Comparison of ENCODE assay signal across 9 cellular contexts in genomic region chr16:87608400-87608985, GRCh38. TPM values are rescaled to one million over a fixed set of nuclear protein-coding genes. Genes with fewer than 3 reads are reported as not detected.
DNase-seq lines count a peak whose midpoint lies in the region; ATAC-seq and TF ChIP-seq lines count a peak whose summit lies in the region.
"Had no signal": no experiment of that assay in that cellular context is flagged by ENCODE, and none has a peak within 500 bp of the region (broad histone marks: within the 10 kb centered on the region; RNA-seq: fewer than 3 reads in every experiment).

No MANE protein-coding gene starts in this region.

- no peak overlapping the region for H3K4me3 Mint-ChIP-seq in activated CD4-positive, alpha-beta T cell treated with anti-CD3 and anti-CD28 coated beads, Interleukin-2, amount 10 ng/mL, durations not matched to agents 7 days and 5 days
- H3K4me3 Mint-ChIP-seq in progenitor cell of endocrine pancreas (ENCODE audit: low read depth): no peak overlapping the region

- no peaks in the 10 kb centered on the region for H3K36me3 ChIP-seq in fibroblast of lung (ENCODE audit: control insufficient read depth, insufficient read depth, low read length)

- TF ChIP-seq CTCF in fibroblast of lung (conservative IDR thresholded peaks at IDR 0.05 in 1 of 2, IDR thresholded peaks at IDR 0.05 in 1 of 2; ENCODE audit: low read depth in 1 of 2, low read length in 2 of 2) (no peak), progenitor cell of endocrine pancreas (IDR thresholded peaks at IDR 0.05; ENCODE audit: unreplicated experiment) (no peak)

- H3K4me2 ChIP-seq in fibroblast of lung (ENCODE audit: extremely low read depth, insufficient read depth, low read length): no peak overlapping the region

- H3K27me3 Mint-ChIP-seq in activated CD4-positive, alpha-beta T cell treated with anti-CD3 and anti-CD28 coated beads, Interleukin-2, amount 10 ng/mL, durations not matched to agents 7 days and 5 days: peaks cover 27% of the 10 kb centered on the region
- H3K27me3 Mint-ChIP-seq in progenitor cell of endocrine pancreas: peaks cover 16% of the 10 kb centered on the region

- no peaks in the 10 kb centered on the region for H3K9me3 Mint-ChIP-seq in activated CD4-positive, alpha-beta T cell treated with anti-CD3 and anti-CD28 coated beads, Interleukin-2, amount 10 ng/mL, durations not matched to agents 7 days and 5 days
- no peaks in the 10 kb centered on the region for H3K9me3 Mint-ChIP-seq in progenitor cell of endocrine pancreas (ENCODE audit: low read depth)

- CTCF ChIA-PET in activated CD4-positive, alpha-beta T cell treated with anti-CD3 and anti-CD28 coated beads, Interleukin-2, amount 10 ng/mL, durations not matched to agents 7 days and 5 days (lab: Charles Lee): no interaction called here

- no peaks in the 10 kb centered on the region for H3K9me3 ChIP-seq in fibroblast of lung (ENCODE audit: control insufficient read depth, insufficient read depth, low read depth, low read length)

- ATAC-seq in HG02610 (IDR thresholded peaks at IDR 0.05; ENCODE audit: unreplicated experiment) (no peak), GM18519 (IDR thresholded peaks at IDR 0.05; ENCODE audit: low FRiP score, unreplicated experiment) (no peak), HG03432 (IDR thresholded peaks at IDR 0.05; ENCODE audit: unreplicated experiment) (no peak)

- no peak overlapping the region for H3K27ac Mint-ChIP-seq in activated CD4-positive, alpha-beta T cell treated with anti-CD3 and anti-CD28 coated beads, Interleukin-2, amount 10 ng/mL, durations not matched to agents 7 days and 5 days
- H3K27ac Mint-ChIP-seq in progenitor cell of endocrine pancreas: peak overlapping the region; percentile 65

- peak; percentile 68 for DNase-seq in A172 (ENCODE audit: low spot score)
- peak; percentile 50 for DNase-seq in HT1080 (ENCODE audit: low read depth)
- DNase-seq in activated CD4-positive, alpha-beta T cell treated with anti-CD3 and anti-CD28 coated beads, Interleukin-2, amount 10 ng/mL, durations not matched to agents 7 days and 5 days: peak; percentile 70
- peak; percentile 40 to 60 for DNase-seq in fibroblast of lung (ENCODE audit: low read depth in 2 of 2)
- peak; percentile 83 for DNase-seq in progenitor cell of endocrine pancreas (ENCODE audit: low spot score, unreplicated experiment)

- peaks cover 16% of the 10 kb centered on the region for H3K27me3 ChIP-seq in fibroblast of lung (ENCODE audit: control insufficient read depth, insufficient read depth, low read length)

- no peaks in the 10 kb centered on the region for H3K79me2 ChIP-seq in fibroblast of lung (ENCODE audit: control insufficient read depth, insufficient read depth, low read length)

- peaks cover 3% of the 10 kb centered on the region for H3K4me1 Mint-ChIP-seq in activated CD4-positive, alpha-beta T cell treated with anti-CD3 and anti-CD28 coated beads, Interleukin-2, amount 10 ng/mL, durations not matched to agents 7 days and 5 days
- peaks cover 8% of the 10 kb centered on the region for H3K4me1 Mint-ChIP-seq in progenitor cell of endocrine pancreas (ENCODE audit: low read depth)

- no peaks in the 10 kb centered on the region for H3K36me3 Mint-ChIP-seq in activated CD4-positive, alpha-beta T cell treated with anti-CD3 and anti-CD28 coated beads, Interleukin-2, amount 10 ng/mL, durations not matched to agents 7 days and 5 days (ENCODE audit: low read depth)
- peaks cover 6% of the 10 kb centered on the region for H3K36me3 Mint-ChIP-seq in progenitor cell of endocrine pancreas (ENCODE audit: insufficient read depth)

- POLR2A ChIA-PET in activated CD4-positive, alpha-beta T cell treated with anti-CD3 and anti-CD28 coated beads, Interleukin-2, amount 10 ng/mL, durations not matched to agents 7 days and 5 days (lab: Charles Lee): no interaction called here

- H3K4me3 ChIP-seq in fibroblast of lung (replicated peaks in 1 of 4; ENCODE audit: control extremely low read depth in 1 of 4, insufficient read depth in 1 of 4, low read depth in 3 of 4, low read length in 4 of 4): no peak overlapping the region

- no peak overlapping the region for H3K9ac ChIP-seq in fibroblast of lung (ENCODE audit: insufficient read depth, low read length)

- H3K4me1 ChIP-seq in fibroblast of lung (ENCODE audit: control insufficient read depth, extremely low read depth, insufficient read depth, low read length): no peaks in the 10 kb centered on the region

- no peak overlapping the region for H3K27ac ChIP-seq in fibroblast of lung (ENCODE audit: insufficient read depth, low read length)
- H3K27ac ChIP-seq: VCaP had no signal

- H2AFZ ChIP-seq in fibroblast of lung (ENCODE audit: low read length): no peak overlapping the region

- no peaks in the 10 kb centered on the region for H4K20me1 ChIP-seq in fibroblast of lung (ENCODE audit: control insufficient read depth, extremely low read depth, insufficient read depth, low read length)

RNA-seq across cellular contexts. Expression of gene JPH3, which starts 6.2 kb away (rescaled TPM):
- total RNA-seq in A172 (2014; rRNA removed; shearing (Covaris generic)): 9.1 and 12.0 TPM in 2 replicates
- total RNA-seq in HT1080 (2014; rRNA removed; shearing (Covaris generic)): not detected in 2 replicates
- polyA plus RNA-seq in HT1080 (2015; cell fraction: cytosol; rRNA removed): 0.01 TPM in 1 of 2 replicates, not detected in the other
- polyA plus RNA-seq in HT1080 (2015; cell fraction: nucleus; rRNA removed): 0.05 TPM in 1 of 2 replicates, not detected in the other
- total RNA-seq in activated CD4-positive, alpha-beta T cell treated with anti-CD3 and anti-CD28 coated beads, Interleukin-2, amount 10 ng/mL, durations not matched to agents 7 days and 5 days: not detected
- total RNA-seq in fibroblast of lung: not detected in 2 replicates
- 0.01 TPM in 1 of 2 replicates, not detected in the other for polyA plus RNA-seq in fibroblast of lung
- polyA plus RNA-seq in fibroblast of lung (2012): not detected in 2 replicates
- 0.12 TPM in 1 of 2 replicates, not detected in the other for polyA minus RNA-seq in fibroblast of lung (ENCODE audit: low replicate concordance)
- 23.1 and 26.4 TPM in 2 replicates for total RNA-seq in progenitor cell of endocrine pancreas
